7 cellular contexts compared by ENCODE assay signal in the genomic region with DNA sequence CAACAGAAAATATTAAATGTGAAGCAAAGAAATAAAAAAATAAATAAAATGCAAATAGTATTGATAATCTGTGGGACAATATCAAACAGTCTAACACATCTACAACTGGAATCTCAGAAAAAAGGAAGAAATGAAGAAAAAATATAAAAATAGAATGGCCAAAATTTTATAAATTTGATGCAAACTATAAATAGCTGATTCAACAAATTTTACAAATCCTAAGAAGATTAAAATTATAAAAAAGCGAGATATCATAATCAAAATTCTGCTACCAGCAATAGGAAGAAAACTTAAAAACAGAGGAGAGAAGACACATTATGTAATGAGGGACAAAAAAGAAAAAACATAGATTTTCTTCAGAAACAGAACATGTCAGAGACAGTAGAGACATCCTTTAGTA.
"Had no signal": no experiment of that assay in that cellular context is flagged by ENCODE, and none has a peak within 500 bp of the region (broad histone marks: within the 10 kb centered on the region; RNA-seq: fewer than 3 reads in every experiment).

No MANE protein-coding gene starts in this region.

- H3K4me3 ChIP-seq: GM23338, HAP-1 had no signal

- H3K36me3 ChIP-seq: HAP-1 had no signal

- H3K27ac ChIP-seq: HL-60 had no signal

- H3K4me2 ChIP-seq: GM23338 had no signal

- H2AFZ ChIP-seq: GM23338 had no signal

- H3K4me1 ChIP-seq: HAP-1 had no signal

- DNase-seq: H7, HFFc6, KG1 had no signal

- ATAC-seq: GM23338, HCT116 had no signal

- H3K9me3 ChIP-seq: HAP-1 had no signal
